13 cellular contexts compared by ENCODE assay signal in the genomic region with DNA sequence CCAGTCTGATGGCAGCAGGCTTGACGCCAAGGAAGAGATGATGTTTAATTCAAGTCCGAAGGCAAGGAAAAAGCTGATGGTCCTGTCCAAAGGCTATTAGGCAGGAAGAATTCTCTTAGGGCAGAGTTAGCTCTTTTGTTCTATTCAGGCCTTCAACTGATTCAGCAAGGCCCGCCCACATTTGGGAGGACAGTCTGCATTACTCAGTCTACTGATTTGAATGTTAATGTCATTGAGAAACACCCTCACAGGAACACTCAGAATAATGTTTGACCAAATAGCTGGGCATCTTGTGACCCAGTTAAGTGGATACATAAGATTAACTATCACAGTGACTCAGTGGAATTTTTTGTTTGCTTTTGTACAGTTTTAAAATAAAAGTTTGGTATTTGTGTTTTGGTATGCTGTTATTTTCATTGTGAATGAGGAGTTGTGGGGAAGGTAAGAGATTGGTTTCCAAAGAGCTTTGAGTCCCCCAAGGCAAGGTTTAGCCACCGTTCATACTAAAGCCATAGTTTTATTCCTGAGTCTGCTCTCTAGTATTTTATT. TPM values are rescaled to one million over a fixed set of nuclear protein-coding genes. Genes with fewer than 3 reads are reported as not detected.
DNase-seq lines count a peak whose midpoint lies in the region; ATAC-seq and TF ChIP-seq lines count a peak whose summit lies in the region.
"Had no signal": no experiment of that assay in that cellular context is flagged by ENCODE, and none has a peak within 500 bp of the region (broad histone marks: within the 10 kb centered on the region; RNA-seq: fewer than 3 reads in every experiment).

No MANE protein-coding gene starts in this region.

- H2BK120ac ChIP-seq in mesendoderm (ENCODE audit: low read depth, low read length): no peak overlapping the region

- H3K18ac ChIP-seq in mesendoderm (ENCODE audit: low read length): no peak overlapping the region

- peak; percentile 12 for DNase-seq in activated naive CD8-positive, alpha-beta T cell treated with anti-CD3 and anti-CD28 coated beads, Interleukin-2, amount 50 U/mL, for 24 hours
- no peak for DNase-seq in activated naive CD8-positive, alpha-beta T cell treated with anti-CD3 and anti-CD28 coated beads for 36 hours
- DNase-seq in fibroblast of mammary gland (ENCODE audit: low read depth): peak; percentile 69
- peak; percentile 50 for DNase-seq in stromal cell of bone marrow (ENCODE audit: low read depth)
- no peak for DNase-seq in mesendoderm
- DNase-seq in activated effector memory CD4-positive, alpha-beta T cell treated with anti-CD3 and anti-CD28 coated beads, Interleukin-2, amount 50 U/mL, for 16 hours: no peak
- DNase-seq: GOT3, occipital lobe had no signal

- no peak overlapping the region for H4K8ac ChIP-seq in mesendoderm (ENCODE audit: low read depth, low read length)

- H2BK15ac ChIP-seq in mesendoderm (replicated peaks; ENCODE audit: low read depth): no peak overlapping the region

- TF ChIP-seq CTCF in SU-DHL-6 (IDR thresholded peaks at IDR 0.05; ENCODE audit: insufficient read depth, low read length, poor library complexity, severe bottlenecking) (no peak), fibroblast of mammary gland (conservative IDR thresholded peaks at IDR 0.05; ENCODE audit: control insufficient read depth, insufficient read depth, low read depth, low read length) (no peak)

- no peaks in the 10 kb centered on the region for H3F3A ChIP-seq in SU-DHL-6 (ENCODE audit: insufficient read depth)

- H3K4me2 ChIP-seq in SU-DHL-6 (ENCODE audit: low read depth, low read length, poor library complexity, severe bottlenecking) (peak overlapping the region; percentile 97), mesendoderm (ENCODE audit: low read length) (no peak overlapping the region)

- H3K36me3 ChIP-seq in SU-DHL-6 (ENCODE audit: low read length) (no peaks in the 10 kb centered on the region; the same call in 1 of the 2 replicates), mesendoderm (ENCODE audit: control insufficient read depth, insufficient read depth, low read length) (no peaks in the 10 kb centered on the region)

- H3K9me3 Mint-ChIP-seq in activated naive CD8-positive, alpha-beta T cell treated with anti-CD3 and anti-CD28 coated beads, Interleukin-2, amount 50 U/mL, for 24 hours: no peaks in the 10 kb centered on the region
- peaks cover under 1% of the 10 kb centered on the region for H3K9me3 Mint-ChIP-seq in activated naive CD8-positive, alpha-beta T cell treated with anti-CD3 and anti-CD28 coated beads for 36 hours
- H3K9me3 Mint-ChIP-seq: WTC11 had no signal

- no peak overlapping the region for H3K56ac ChIP-seq in mesendoderm (ENCODE audit: low read length)

- H3K4me3 ChIP-seq in SU-DHL-6 (ENCODE audit: insufficient read depth, low read length, poor library complexity, severe bottlenecking) (no peak overlapping the region), fibroblast of mammary gland (ENCODE audit: control insufficient read depth, low read depth, low read length) (no peak overlapping the region), mesendoderm (ENCODE audit: low read length) (no peak overlapping the region)

- no peak overlapping the region for H3K4me3 Mint-ChIP-seq in activated naive CD8-positive, alpha-beta T cell treated with anti-CD3 and anti-CD28 coated beads, Interleukin-2, amount 50 U/mL, for 24 hours
- no peak overlapping the region for H3K4me3 Mint-ChIP-seq in activated naive CD8-positive, alpha-beta T cell treated with anti-CD3 and anti-CD28 coated beads for 36 hours
- H3K4me3 Mint-ChIP-seq: mesothelial cell of epicardium, WTC11 had no signal

- H3K9me2 ChIP-seq in SU-DHL-6 (replicated peaks; ENCODE audit: insufficient read depth, low read length): no peaks in the 10 kb centered on the region

- no peak overlapping the region for H3K4ac ChIP-seq in mesendoderm (ENCODE audit: low read depth, low read length)

- peaks cover 20% of the 10 kb centered on the region for H3K79me2 ChIP-seq in SU-DHL-6 (ENCODE audit: insufficient read depth, low read length)
- peaks cover 11% of the 10 kb centered on the region for H3K79me2 ChIP-seq in mesendoderm (ENCODE audit: control insufficient read depth, insufficient read depth, low read length)

- H2AFZ ChIP-seq in SU-DHL-6 (ENCODE audit: low read depth, low read length, severe bottlenecking): no peak overlapping the region

- H3K79me1 ChIP-seq in mesendoderm (ENCODE audit: low read length): peaks cover 10% of the 10 kb centered on the region

- H3K27me3 Mint-ChIP-seq in activated naive CD8-positive, alpha-beta T cell treated with anti-CD3 and anti-CD28 coated beads, Interleukin-2, amount 50 U/mL, for 24 hours: no peaks in the 10 kb centered on the region
- no peaks in the 10 kb centered on the region for H3K27me3 Mint-ChIP-seq in activated naive CD8-positive, alpha-beta T cell treated with anti-CD3 and anti-CD28 coated beads for 36 hours

- no peak overlapping the region for H3K27ac Mint-ChIP-seq in activated naive CD8-positive, alpha-beta T cell treated with anti-CD3 and anti-CD28 coated beads, Interleukin-2, amount 50 U/mL, for 24 hours
- no peak overlapping the region for H3K27ac Mint-ChIP-seq in activated naive CD8-positive, alpha-beta T cell treated with anti-CD3 and anti-CD28 coated beads for 36 hours
- H3K27ac Mint-ChIP-seq: mesothelial cell of epicardium, WTC11 had no signal

- H3K4me1 Mint-ChIP-seq in activated naive CD8-positive, alpha-beta T cell treated with anti-CD3 and anti-CD28 coated beads, Interleukin-2, amount 50 U/mL, for 24 hours: peaks cover 31% of the 10 kb centered on the region
- H3K4me1 Mint-ChIP-seq in activated naive CD8-positive, alpha-beta T cell treated with anti-CD3 and anti-CD28 coated beads for 36 hours: peaks cover 24% of the 10 kb centered on the region

- no peak overlapping the region for H2AK5ac ChIP-seq in mesendoderm (ENCODE audit: low read length)

- no peak overlapping the region for H4K5ac ChIP-seq in mesendoderm (ENCODE audit: low read length)

- H3K4me1 ChIP-seq in mesendoderm (ENCODE audit: control insufficient read depth, low read depth, low read length): peaks cover 7% of the 10 kb centered on the region

- no CpG with 5 or more reads among the region's 4 CpGs for WGBS in mesendoderm (ENCODE audit: extremely low coverage, insufficient coverage, low lambda C conversion rate)

- H3K27ac ChIP-seq in SU-DHL-6 (ENCODE audit: low read depth, low read length): no peak overlapping the region
- H3K27ac ChIP-seq in mesendoderm (ENCODE audit: low read depth, low read length): no peak overlapping the region
- H3K27ac ChIP-seq: SK-N-MC had no signal

- H3K9ac ChIP-seq in SU-DHL-6 (ENCODE audit: low read length) (no peak overlapping the region), mesendoderm (ENCODE audit: low read length) (no peak overlapping the region)

- H2BK5ac ChIP-seq in mesendoderm (ENCODE audit: low read length): no peak overlapping the region

- ATAC-seq in activated naive CD8-positive, alpha-beta T cell treated with anti-CD3 and anti-CD28 coated beads, Interleukin-2, amount 50 U/mL, for 24 hours: no peak
- no peak for ATAC-seq in HG02840 (IDR thresholded peaks at IDR 0.05; ENCODE audit: low FRiP score, unreplicated experiment)
- ATAC-seq: WTC11 had no signal

- no peaks in the 10 kb centered on the region for H4K20me1 ChIP-seq in SU-DHL-6 (ENCODE audit: low read depth, low read length)

- H3K27me3 ChIP-seq in SU-DHL-6 (ENCODE audit: low read length): no peaks in the 10 kb centered on the region
- no peaks in the 10 kb centered on the region for H3K27me3 ChIP-seq in mesendoderm (ENCODE audit: insufficient read depth, low read length, poor library complexity)

- peaks cover 21% of the 10 kb centered on the region for H3K36me3 Mint-ChIP-seq in activated naive CD8-positive, alpha-beta T cell treated with anti-CD3 and anti-CD28 coated beads, Interleukin-2, amount 50 U/mL, for 24 hours (ENCODE audit: low read depth)
- H3K36me3 Mint-ChIP-seq in activated naive CD8-positive, alpha-beta T cell treated with anti-CD3 and anti-CD28 coated beads for 36 hours: peaks cover 32% of the 10 kb centered on the region

- no peaks in the 10 kb centered on the region for H3K9me3 ChIP-seq in SU-DHL-6 (ENCODE audit: insufficient read depth, low read length)

- no peak overlapping the region for H3K23ac ChIP-seq in mesendoderm (ENCODE audit: low read length)

RNA-seq across cellular contexts. Expression of a gene that starts 1.7 kb away (rescaled TPM):
- 10 to 100 TPM in 1 of 2 experiments, 1 to 10 TPM in 1; 8.7 to 10.0 TPM for total RNA-seq in activated naive CD8-positive, alpha-beta T cell treated with anti-CD3 and anti-CD28 coated beads for 36 hours
- 11.2 TPM for polyA plus RNA-seq in mesendoderm (2013, experiment 1 of 2)
- polyA plus RNA-seq in mesendoderm (2013, experiment 2 of 2): 12.6 TPM

RNA-seq across cellular contexts. Expression of a gene that starts 27.5 kb away (rescaled TPM):
- total RNA-seq in activated naive CD8-positive, alpha-beta T cell treated with anti-CD3 and anti-CD28 coated beads for 36 hours: 10 to 100 TPM; 11.8 to 13.7 TPM
- 45.0 TPM for polyA plus RNA-seq in mesendoderm (2013, experiment 1 of 2)
- 44.0 TPM for polyA plus RNA-seq in mesendoderm (2013, experiment 2 of 2)

RNA-seq across cellular contexts. Expression of a gene that starts 27.7 kb away (rescaled TPM):
- 1 to 10 TPM; 3.1 to 3.2 TPM for total RNA-seq in activated naive CD8-positive, alpha-beta T cell treated with anti-CD3 and anti-CD28 coated beads for 36 hours
- 2.8 TPM for polyA plus RNA-seq in mesendoderm (2013, experiment 1 of 2)
- polyA plus RNA-seq in mesendoderm (2013, experiment 2 of 2): 2.3 TPM

RNA-seq across cellular contexts. Expression of a gene that starts 59.9 kb away (rescaled TPM):
- total RNA-seq in activated naive CD8-positive, alpha-beta T cell treated with anti-CD3 and anti-CD28 coated beads for 36 hours: under 1 TPM; 0.06 to 0.32 TPM
- polyA plus RNA-seq in mesendoderm (2013, experiment 1 of 2): 0.06 TPM
- 0.07 TPM for polyA plus RNA-seq in mesendoderm (2013, experiment 2 of 2)

Comparison
In these comparisons a context has a peak if more than half of its experiments do, and no peak if none do; other contexts are left out.
1. DNase-seq: peak in activated naive CD8-positive, alpha-beta T cell treated with anti-CD3 and anti-CD28 coated beads, Interleukin-2, amount 50 U/mL, for 24 hours (single experiment), fibroblast of mammary gland (single experiment) and stromal cell of bone marrow (single experiment); none in activated naive CD8-positive, alpha-beta T cell treated with anti-CD3 and anti-CD28 coated beads for 36 hours (single experiment), mesendoderm (single experiment) and activated effector memory CD4-positive, alpha-beta T cell treated with anti-CD3 and anti-CD28 coated beads, Interleukin-2, amount 50 U/mL, for 16 hours (single experiment).